1 cellular context compared by ENCODE assay signal in genomic region chr20:1415667-1416468, GRCh38.
TF ChIP-seq lines count a peak whose summit lies in the region.

No MANE protein-coding gene starts in this region.

TF ChIP-seq in HepG2, 621 proteins besides CTCF, POLR2A, EP300 and RAD21 (continues in another document):
- TF ChIP-seq HMGXB3 (CRISPR knock-in tag; IDR thresholded peaks at IDR 0.05; ENCODE audit: borderline replicate concordance) (peak; percentile 89), ZNF547 (CRISPR knock-in tag; IDR thresholded peaks at IDR 0.05) (no peak), ZNF33A (CRISPR knock-in tag; IDR thresholded peaks at IDR 0.05; ENCODE audit: borderline replicate concordance) (no peak), MAFF (IDR thresholded peaks at IDR 0.05; ENCODE audit: low read depth, low read length) (peak; percentile 72), KLF6 (CRISPR knock-in tag; IDR thresholded peaks at IDR 0.05) (0 out of 2 replicates have a peak, but pooled peaks have one; percentile 64), RCOR2 (CRISPR knock-in tag; IDR thresholded peaks at IDR 0.05) (peak; percentile 98), RARG (CRISPR knock-in tag; IDR thresholded peaks at IDR 0.05; ENCODE audit: low read depth) (no peak), GATA4 (IDR thresholded peaks at IDR 0.05; ENCODE audit: borderline replicate concordance, low read depth) (no peak), FLYWCH1 (CRISPR knock-in tag; IDR thresholded peaks at IDR 0.05) (no peak), SP2 (CRISPR knock-in tag; IDR thresholded peaks at IDR 0.05) (no peak), TGIF2 (CRISPR knock-in tag; IDR thresholded peaks at IDR 0.05) (peak; percentile 62; the same call in 1 of the 2 replicates), FOXO1 (CRISPR knock-in tag; IDR thresholded peaks at IDR 0.05) (peak; percentile 52; the same call in 1 of the 2 replicates), ZNF775 (CRISPR knock-in tag; IDR thresholded peaks at IDR 0.05; ENCODE audit: borderline replicate concordance) (no peak), THAP11 (CRISPR knock-in tag; IDR thresholded peaks at IDR 0.05) (peak; percentile 79), ZNF317 (CRISPR knock-in tag; IDR thresholded peaks at IDR 0.05) (no peak), GTF2F1 (IDR thresholded peaks at IDR 0.05; ENCODE audit: low read length) (no peak), THYN1 (CRISPR knock-in tag; IDR thresholded peaks at IDR 0.05; ENCODE audit: borderline replicate concordance, low read depth) (no peak), DMAP1 (CRISPR knock-in tag; IDR thresholded peaks at IDR 0.05) (0 out of 2 replicates have a peak, but pooled peaks have one; percentile 59), MED1 (CRISPR knock-in tag; IDR thresholded peaks at IDR 0.05) (peak; percentile 76), ZNF746 (CRISPR knock-in tag; IDR thresholded peaks at IDR 0.05) (no peak), RFX3 (CRISPR knock-in tag; IDR thresholded peaks at IDR 0.05) (peak; percentile 2; the same call in 1 of the 2 replicates), CHCHD3 (CRISPR knock-in tag; IDR thresholded peaks at IDR 0.05) (no peak), NFYB (CRISPR knock-in tag; IDR thresholded peaks at IDR 0.05) (no peak), ZNF136 (CRISPR knock-in tag; IDR thresholded peaks at IDR 0.05; ENCODE audit: low read depth) (no peak), ZNF263 (CRISPR knock-in tag; IDR thresholded peaks at IDR 0.05) (no peak), CBX5 (CRISPR knock-in tag; IDR thresholded peaks at IDR 0.05; ENCODE audit: borderline replicate concordance) (peak; percentile 98), ZNF83 (CRISPR knock-in tag; IDR thresholded peaks at IDR 0.05; ENCODE audit: borderline replicate concordance) (no peak), ZNF326 (CRISPR knock-in tag; IDR thresholded peaks at IDR 0.05; ENCODE audit: borderline replicate concordance) (no peak), ZUFSP (CRISPR knock-in tag; IDR thresholded peaks at IDR 0.05; ENCODE audit: borderline replicate concordance) (no peak), IRF2 (CRISPR knock-in tag; IDR thresholded peaks at IDR 0.05) (peak; percentile 92), NFKBIZ (CRISPR knock-in tag; IDR thresholded peaks at IDR 0.05) (peak; percentile 81; the same call in 1 of the 2 replicates), NCOA2 (CRISPR knock-in tag; IDR thresholded peaks at IDR 0.05) (peak; percentile 46; the same call in 1 of the 2 replicates), BRD4 (CRISPR knock-in tag; IDR thresholded peaks at IDR 0.05) (no peak), AHR (CRISPR knock-in tag; IDR thresholded peaks at IDR 0.05) (peak; percentile 87; the same call in 1 of the 2 replicates), SATB2 (CRISPR knock-in tag; IDR thresholded peaks at IDR 0.05) (no peak), NFATC3 (CRISPR knock-in tag; IDR thresholded peaks at IDR 0.05) (no peak), KDM5B (CRISPR knock-in tag; IDR thresholded peaks at IDR 0.05; ENCODE audit: borderline replicate concordance) (peak; percentile 65; the same call in 1 of the 2 replicates), MED13 (CRISPR knock-in tag; IDR thresholded peaks at IDR 0.05) (no peak)
- TF ChIP-seq, protein P1, sequence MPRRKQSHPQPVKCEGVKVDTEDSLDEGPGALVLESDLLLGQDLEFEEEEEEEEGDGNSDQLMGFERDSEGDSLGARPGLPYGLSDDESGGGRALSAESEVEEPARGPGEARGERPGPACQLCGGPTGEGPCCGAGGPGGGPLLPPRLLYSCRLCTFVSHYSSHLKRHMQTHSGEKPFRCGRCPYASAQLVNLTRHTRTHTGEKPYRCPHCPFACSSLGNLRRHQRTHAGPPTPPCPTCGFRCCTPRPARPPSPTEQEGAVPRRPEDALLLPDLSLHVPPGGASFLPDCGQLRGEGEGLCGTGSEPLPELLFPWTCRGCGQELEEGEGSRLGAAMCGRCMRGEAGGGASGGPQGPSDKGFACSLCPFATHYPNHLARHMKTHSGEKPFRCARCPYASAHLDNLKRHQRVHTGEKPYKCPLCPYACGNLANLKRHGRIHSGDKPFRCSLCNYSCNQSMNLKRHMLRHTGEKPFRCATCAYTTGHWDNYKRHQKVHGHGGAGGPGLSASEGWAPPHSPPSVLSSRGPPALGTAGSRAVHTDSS (CRISPR knock-in tag; conservative IDR thresholded peaks at IDR 0.05), result no peak
- TF ChIP-seq, protein P2, sequence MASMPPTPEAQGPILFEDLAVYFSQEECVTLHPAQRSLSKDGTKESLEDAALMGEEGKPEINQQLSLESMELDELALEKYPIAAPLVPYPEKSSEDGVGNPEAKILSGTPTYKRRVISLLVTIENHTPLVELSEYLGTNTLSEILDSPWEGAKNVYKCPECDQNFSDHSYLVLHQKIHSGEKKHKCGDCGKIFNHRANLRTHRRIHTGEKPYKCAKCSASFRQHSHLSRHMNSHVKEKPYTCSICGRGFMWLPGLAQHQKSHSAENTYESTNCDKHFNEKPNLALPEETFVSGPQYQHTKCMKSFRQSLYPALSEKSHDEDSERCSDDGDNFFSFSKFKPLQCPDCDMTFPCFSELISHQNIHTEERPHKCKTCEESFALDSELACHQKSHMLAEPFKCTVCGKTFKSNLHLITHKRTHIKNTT (CRISPR knock-in tag; IDR thresholded peaks at IDR 0.05), result no peak
- TF ChIP-seq, protein P3, sequence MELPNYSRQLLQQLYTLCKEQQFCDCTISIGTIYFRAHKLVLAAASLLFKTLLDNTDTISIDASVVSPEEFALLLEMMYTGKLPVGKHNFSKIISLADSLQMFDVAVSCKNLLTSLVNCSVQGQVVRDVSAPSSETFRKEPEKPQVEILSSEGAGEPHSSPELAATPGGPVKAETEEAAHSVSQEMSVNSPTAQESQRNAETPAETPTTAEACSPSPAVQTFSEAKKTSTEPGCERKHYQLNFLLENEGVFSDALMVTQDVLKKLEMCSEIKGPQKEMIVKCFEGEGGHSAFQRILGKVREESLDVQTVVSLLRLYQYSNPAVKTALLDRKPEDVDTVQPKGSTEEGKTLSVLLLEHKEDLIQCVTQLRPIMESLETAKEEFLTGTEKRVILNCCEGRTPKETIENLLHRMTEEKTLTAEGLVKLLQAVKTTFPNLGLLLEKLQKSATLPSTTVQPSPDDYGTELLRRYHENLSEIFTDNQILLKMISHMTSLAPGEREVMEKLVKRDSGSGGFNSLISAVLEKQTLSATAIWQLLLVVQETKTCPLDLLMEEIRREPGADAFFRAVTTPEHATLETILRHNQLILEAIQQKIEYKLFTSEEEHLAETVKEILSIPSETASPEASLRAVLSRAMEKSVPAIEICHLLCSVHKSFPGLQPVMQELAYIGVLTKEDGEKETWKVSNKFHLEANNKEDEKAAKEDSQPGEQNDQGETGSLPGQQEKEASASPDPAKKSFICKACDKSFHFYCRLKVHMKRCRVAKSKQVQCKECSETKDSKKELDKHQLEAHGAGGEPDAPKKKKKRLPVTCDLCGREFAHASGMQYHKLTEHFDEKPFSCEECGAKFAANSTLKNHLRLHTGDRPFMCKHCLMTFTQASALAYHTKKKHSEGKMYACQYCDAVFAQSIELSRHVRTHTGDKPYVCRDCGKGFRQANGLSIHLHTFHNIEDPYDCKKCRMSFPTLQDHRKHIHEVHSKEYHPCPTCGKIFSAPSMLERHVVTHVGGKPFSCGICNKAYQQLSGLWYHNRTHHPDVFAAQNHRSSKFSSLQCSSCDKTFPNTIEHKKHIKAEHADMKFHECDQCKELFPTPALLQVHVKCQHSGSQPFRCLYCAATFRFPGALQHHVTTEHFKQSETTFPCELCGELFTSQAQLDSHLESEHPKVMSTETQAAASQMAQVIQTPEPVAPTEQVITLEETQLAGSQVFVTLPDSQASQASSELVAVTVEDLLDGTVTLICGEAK (IDR thresholded peaks at IDR 0.05), result no peak
- TF ChIP-seq, protein P3 (CRISPR knock-in tag; IDR thresholded peaks at IDR 0.05), result no peak
- TF ChIP-seq, protein P4, sequence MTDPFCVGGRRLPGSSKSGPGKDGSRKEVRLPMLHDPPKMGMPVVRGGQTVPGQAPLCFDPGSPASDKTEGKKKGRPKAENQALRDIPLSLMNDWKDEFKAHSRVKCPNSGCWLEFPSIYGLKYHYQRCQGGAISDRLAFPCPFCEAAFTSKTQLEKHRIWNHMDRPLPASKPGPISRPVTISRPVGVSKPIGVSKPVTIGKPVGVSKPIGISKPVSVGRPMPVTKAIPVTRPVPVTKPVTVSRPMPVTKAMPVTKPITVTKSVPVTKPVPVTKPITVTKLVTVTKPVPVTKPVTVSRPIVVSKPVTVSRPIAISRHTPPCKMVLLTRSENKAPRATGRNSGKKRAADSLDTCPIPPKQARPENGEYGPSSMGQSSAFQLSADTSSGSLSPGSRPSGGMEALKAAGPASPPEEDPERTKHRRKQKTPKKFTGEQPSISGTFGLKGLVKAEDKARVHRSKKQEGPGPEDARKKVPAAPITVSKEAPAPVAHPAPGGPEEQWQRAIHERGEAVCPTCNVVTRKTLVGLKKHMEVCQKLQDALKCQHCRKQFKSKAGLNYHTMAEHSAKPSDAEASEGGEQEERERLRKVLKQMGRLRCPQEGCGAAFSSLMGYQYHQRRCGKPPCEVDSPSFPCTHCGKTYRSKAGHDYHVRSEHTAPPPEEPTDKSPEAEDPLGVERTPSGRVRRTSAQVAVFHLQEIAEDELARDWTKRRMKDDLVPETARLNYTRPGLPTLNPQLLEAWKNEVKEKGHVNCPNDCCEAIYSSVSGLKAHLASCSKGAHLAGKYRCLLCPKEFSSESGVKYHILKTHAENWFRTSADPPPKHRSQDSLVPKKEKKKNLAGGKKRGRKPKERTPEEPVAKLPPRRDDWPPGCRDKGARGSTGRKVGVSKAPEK (CRISPR knock-in tag; IDR thresholded peaks at IDR 0.05; ENCODE audit: borderline replicate concordance), result no peak
